Comparison of ENCODE assay signal across 28 cellular contexts in genomic region chr1:38846210-38846609, GRCh38. TPM values are rescaled to one million over a fixed set of nuclear protein-coding genes. Genes with fewer than 3 reads are reported as not detected.
"Had no signal": no experiment of that assay in that cellular context is flagged by ENCODE, and none has a peak within 500 bp of the region (broad histone marks: within the 10 kb centered on the region; RNA-seq: fewer than 3 reads in every experiment).

No MANE protein-coding gene starts in this region.

- H3K4me2 ChIP-seq: PC-9 had no signal

- H3K27me3 Mint-ChIP-seq: activated CD4-positive, alpha-beta memory T cell treated with anti-CD3 and anti-CD28 coated beads for 36 hours; activated CD4-positive, alpha-beta T cell treated with anti-CD3 and anti-CD28 coated beads, Interleukin-2, amount 10 ng/mL, durations not matched to agents 24 days and 14 days; activated naive CD8-positive, alpha-beta T cell; brain; central memory CD8-positive, alpha-beta T cell had no signal

- H3K4me3 ChIP-seq: MG63, PC-9 had no signal

- ATAC-seq: WTC11 had no signal

- H3K4me1 Mint-ChIP-seq: activated CD4-positive, alpha-beta T cell treated with anti-CD3 and anti-CD28 coated beads, Interleukin-2, amount 10 ng/mL, durations not matched to agents 24 days and 14 days; brain; WTC11 had no signal

- H2AFZ ChIP-seq: PC-9 had no signal

- H3K27me3 ChIP-seq: MG63 had no signal

- H3K27ac ChIP-seq: PC-9 had no signal

- H3K27ac Mint-ChIP-seq: activated CD4-positive, alpha-beta memory T cell treated with anti-CD3 and anti-CD28 coated beads for 36 hours; activated CD4-positive, alpha-beta T cell treated with anti-CD3 and anti-CD28 coated beads, Interleukin-2, amount 10 ng/mL, durations not matched to agents 24 days and 14 days; activated naive CD8-positive, alpha-beta T cell; activated T-helper 2 cell treated with anti-CD3 and anti-CD28 coated beads, Interferon-gamma antibody, Interleukin-2, Interleukin-4, amounts not matched to agents 10 μg/mL and 5 μg/mL and 100 μg/mL, durations not matched to agents 14 hours and 24 hours and 36 hours; brain; T-helper 1 cell treated with Interleukin-12 subunit alpha and Interleukin-12 subunit beta and Interleukin-4 antibody, amounts not matched to agents 30 μg/mL and 1 μg/mL, for 36 hours; WTC11 had no signal

- H3K9me3 ChIP-seq: MG63 had no signal

- FAIRE-seq: astrocyte had no signal

- DNase-seq: activated CD4-positive, alpha-beta memory T cell treated with anti-CD3 and anti-CD28 coated beads for 36 hours; activated CD4-positive, alpha-beta T cell treated with anti-CD3 and anti-CD28 coated beads, Interleukin-2, amount 10 ng/mL, durations not matched to agents 24 days and 14 days; activated CD4-positive, CD25-positive, alpha-beta regulatory T cell treated with anti-CD3 and anti-CD28 coated beads, Interleukin-2, amount 50 U/mL, for 72 hours; activated CD8-positive, alpha-beta memory T cell treated with anti-CD3 and anti-CD28 coated beads for 24 hours; activated gamma-delta T cell treated with Interleukin-2 at 50 U/mL for 16 hours; activated T-cell treated with anti-CD3 and anti-CD28 coated beads, Interleukin-2, amount 50 U/mL, for 48 hours; amygdala; MG63; MV-4-11; NCI-H1092 treated with DMSO at 0.1 percent for 48 hours; NCI-H1417 treated with DMSO at 0.1 percent for 48 hours; NCI-H1694; NCI-H2029; NCI-H345; NCI-H510A; NCI-H526 treated with DMSO at 0.1 percent for 48 hours; NCI-H82; PC-9; SHP77 treated with DMSO at 0.1 percent for 48 hours; T-helper 9 cell had no signal

- H3K9me3 Mint-ChIP-seq: activated CD4-positive, alpha-beta T cell treated with anti-CD3 and anti-CD28 coated beads, Interleukin-2, amount 10 ng/mL, durations not matched to agents 24 days and 14 days; activated T-helper 2 cell treated with anti-CD3 and anti-CD28 coated beads, Interferon-gamma antibody, Interleukin-2, Interleukin-4, amounts not matched to agents 10 μg/mL and 5 μg/mL and 100 μg/mL, durations not matched to agents 14 hours and 24 hours and 36 hours; brain; central memory CD8-positive, alpha-beta T cell; T-helper 1 cell treated with Interleukin-12 subunit alpha and Interleukin-12 subunit beta and Interleukin-4 antibody, amounts not matched to agents 30 μg/mL and 1 μg/mL, for 36 hours had no signal

- H3K4me3 Mint-ChIP-seq: activated CD4-positive, alpha-beta memory T cell treated with anti-CD3 and anti-CD28 coated beads for 36 hours; activated CD4-positive, alpha-beta T cell treated with anti-CD3 and anti-CD28 coated beads, Interleukin-2, amount 10 ng/mL, durations not matched to agents 24 days and 14 days; activated naive CD8-positive, alpha-beta T cell; brain; central memory CD8-positive, alpha-beta T cell; T-helper 1 cell treated with Interleukin-12 subunit alpha and Interleukin-12 subunit beta and Interleukin-4 antibody, amounts not matched to agents 30 μg/mL and 1 μg/mL, for 36 hours; WTC11 had no signal

RNA-seq across cellular contexts. Expression of gene GJA9, which starts 35.2 kb away (rescaled TPM):
- total RNA-seq: activated CD4-positive, alpha-beta memory T cell treated with anti-CD3 and anti-CD28 coated beads for 36 hours; activated CD4-positive, alpha-beta T cell treated with anti-CD3 and anti-CD28 coated beads, Interleukin-2, amount 10 ng/mL, durations not matched to agents 24 days and 14 days; activated T-helper 2 cell treated with anti-CD3 and anti-CD28 coated beads, Interferon-gamma antibody, Interleukin-2, Interleukin-4, amounts not matched to agents 10 μg/mL and 5 μg/mL and 100 μg/mL, durations not matched to agents 14 hours and 24 hours and 36 hours; astrocyte; SK-MEL-5; WTC11 had no signal
